Comparison of ENCODE assay signal across 1 cellular context in genomic region chr15:89317188-89317720, GRCh38.
TF ChIP-seq lines count a peak whose summit lies in the region.

No MANE protein-coding gene starts in this region.

TF ChIP-seq in GM12878, 131 proteins besides CTCF, POLR2A, EP300 and RAD21 (continued from another document):
- no peak for TF ChIP-seq ELK1 (IDR thresholded peaks at IDR 0.05; ENCODE audit: low read depth, low read length)
- TF ChIP-seq CBX3 (IDR thresholded peaks at IDR 0.05; ENCODE audit: borderline replicate concordance, low read depth), result no peak
